Comparison of ENCODE assay signal across 6 cellular contexts in the genomic region with DNA sequence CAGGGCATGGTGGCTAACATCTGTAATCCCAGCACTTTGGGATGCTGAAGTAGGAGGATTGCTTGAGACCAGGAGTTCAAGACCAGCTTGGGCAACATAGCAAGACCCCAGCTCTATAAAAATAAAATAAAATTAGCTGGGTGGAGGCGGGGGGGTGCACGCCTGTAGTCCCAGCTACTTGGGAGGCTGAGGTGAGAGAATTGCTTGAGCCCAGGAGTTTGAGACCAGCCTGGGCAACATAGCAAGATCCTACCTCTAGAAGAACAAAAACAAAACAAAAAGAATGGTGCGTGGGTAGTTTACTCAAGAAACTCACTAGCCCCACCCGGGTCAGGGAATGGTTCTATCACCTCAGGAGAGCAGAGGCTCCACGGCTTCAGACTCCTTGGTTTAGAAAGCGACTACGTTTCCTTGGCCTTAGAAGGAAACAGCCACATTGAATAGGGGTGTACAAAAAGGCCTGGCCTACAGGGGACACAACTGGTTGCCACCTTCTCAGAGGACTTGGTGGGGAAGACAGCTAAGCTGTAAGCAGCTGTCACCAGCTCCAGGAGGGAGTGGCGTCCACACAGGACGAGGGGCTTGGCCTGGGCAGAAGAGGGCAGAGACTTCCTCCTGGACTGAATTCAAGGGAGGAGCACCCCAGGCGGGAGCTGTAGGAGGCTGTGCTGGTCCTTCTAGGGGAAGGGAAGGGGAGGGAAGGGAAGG. TPM values are rescaled to one million over a fixed set of nuclear protein-coding genes. Genes with fewer than 3 reads are reported as not detected.
DNase-seq lines count a peak whose midpoint lies in the region; ATAC-seq and TF ChIP-seq lines count a peak whose summit lies in the region.

No MANE protein-coding gene starts in this region.

- ATAC-seq in lower lobe of right lung: peak; percentile 49 to 63

- H3K4me1 ChIP-seq in lower lobe of right lung: peaks cover 54% of the 10 kb centered on the region

- peak overlapping the region; percentile 67 for H3K27ac Mint-ChIP-seq in activated CD4-positive, alpha-beta memory T cell treated with anti-CD3 and anti-CD28 coated beads, Interleukin-2, amount 10 ng/mL, durations not matched to agents 7 days and 5 days

- CTCF ChIA-PET in activated CD4-positive, alpha-beta memory T cell treated with anti-CD3 and anti-CD28 coated beads, Interleukin-2, amount 10 ng/mL, durations not matched to agents 7 days and 5 days (lab: Charles Lee): interaction anchor here (0.7 to 3.6 kb wide), 5 partner anchors 9 to 167 kb away, joined by 3 to 17 read pairs (median 3); no protein-coding TSS in a partner anchor
- CTCF ChIA-PET in GM10248 (lab: Yijun Ruan, JAX): interaction anchor here (0.6 to 5.9 kb wide), 7 partner anchors 10 to 102 kb away, joined by 3 to 50 read pairs (median 3); no protein-coding TSS in a partner anchor

- H3K4me3 Mint-ChIP-seq in activated CD4-positive, alpha-beta memory T cell treated with anti-CD3 and anti-CD28 coated beads, Interleukin-2, amount 10 ng/mL, durations not matched to agents 7 days and 5 days: peak overlapping the region; percentile 78

- POLR2A ChIA-PET in activated CD4-positive, alpha-beta memory T cell treated with anti-CD3 and anti-CD28 coated beads, Interleukin-2, amount 10 ng/mL, durations not matched to agents 7 days and 5 days (lab: Charles Lee): interaction anchor here (0.5 to 6.0 kb wide), 12 partner anchors 13 to 268 kb away, joined by 3 to 69 read pairs (median 5); a partner anchor contains a TSS
- POLR2A ChIA-PET in GM10248 (lab: Yijun Ruan, JAX): interaction anchor here (0.6 to 1.5 kb wide), 5 partner anchors 8 to 62 kb away, joined by 3 to 6 read pairs (median 5); no protein-coding TSS in a partner anchor

- TF ChIP-seq CTCF in lower lobe of right lung (IDR thresholded peaks at IDR 0.05) (no peak), GM10248 (IDR thresholded peaks at IDR 0.05; ENCODE audit: control extremely low read depth, extremely low read depth, low read depth, missing control alignments) (no peak)

- peaks cover 53% of the 10 kb centered on the region for H3K4me1 Mint-ChIP-seq in activated CD4-positive, alpha-beta memory T cell treated with anti-CD3 and anti-CD28 coated beads, Interleukin-2, amount 10 ng/mL, durations not matched to agents 7 days and 5 days

- H3K4me3 ChIP-seq in lower lobe of right lung: no peak overlapping the region

- DNase-seq in NCI-H82 (lab: John Stamatoyannopoulos, UW) (peak; percentile 84), NCI-H82 treated with DMSO at 0.1 percent for 48 hours (lab: John Stamatoyannopoulos, UW; ENCODE audit: unreplicated experiment) (no peak), lower lobe of right lung (peak; percentile 75), GM10248 (ENCODE audit: extremely low spot score) (no peak), cerebellar cortex (ENCODE audit: low spot score) (no peak)
- DNase-seq in activated CD4-positive, alpha-beta memory T cell treated with anti-CD3 and anti-CD28 coated beads, Interleukin-2, amount 10 ng/mL, durations not matched to agents 7 days and 5 days: no peak

- H3K36me3 Mint-ChIP-seq in activated CD4-positive, alpha-beta memory T cell treated with anti-CD3 and anti-CD28 coated beads, Interleukin-2, amount 10 ng/mL, durations not matched to agents 7 days and 5 days (ENCODE audit: low read depth): peaks cover 34% of the 10 kb centered on the region

- peak overlapping the region; percentile 56 for H3K27ac ChIP-seq in lower lobe of right lung

- no peaks in the 10 kb centered on the region for H3K27me3 Mint-ChIP-seq in activated CD4-positive, alpha-beta memory T cell treated with anti-CD3 and anti-CD28 coated beads, Interleukin-2, amount 10 ng/mL, durations not matched to agents 7 days and 5 days

- intact Hi-C loops in lower lobe of right lung (cut with DNase I): no loop called here

- H3K27me3 ChIP-seq in lower lobe of right lung (ENCODE audit: low read depth): no peaks in the 10 kb centered on the region

- no peaks in the 10 kb centered on the region for H3K9me3 Mint-ChIP-seq in activated CD4-positive, alpha-beta memory T cell treated with anti-CD3 and anti-CD28 coated beads, Interleukin-2, amount 10 ng/mL, durations not matched to agents 7 days and 5 days

- H3K36me3 ChIP-seq in lower lobe of right lung: peaks cover 5% of the 10 kb centered on the region

- no peaks in the 10 kb centered on the region for H3K9me3 ChIP-seq in lower lobe of right lung

RNA-seq across cellular contexts. Expression of a gene that starts 0.7 kb away (rescaled TPM):
- total RNA-seq in activated CD4-positive, alpha-beta memory T cell treated with anti-CD3 and anti-CD28 coated beads, Interleukin-2, amount 10 ng/mL, durations not matched to agents 7 days and 5 days: 100 to 1,000 TPM; 109 to 117 TPM
- total RNA-seq in lower lobe of right lung: 6.6 TPM

RNA-seq across cellular contexts. Expression of a gene that starts 1.0 kb away (rescaled TPM):
- 10 to 100 TPM in 1 of 2 experiments, 1 to 10 TPM in 1; 9.2 to 14.0 TPM for total RNA-seq in activated CD4-positive, alpha-beta memory T cell treated with anti-CD3 and anti-CD28 coated beads, Interleukin-2, amount 10 ng/mL, durations not matched to agents 7 days and 5 days
- total RNA-seq in lower lobe of right lung: 38.6 TPM

RNA-seq across cellular contexts. Expression of a gene that starts 17.8 kb away (rescaled TPM):
- total RNA-seq in activated CD4-positive, alpha-beta memory T cell treated with anti-CD3 and anti-CD28 coated beads, Interleukin-2, amount 10 ng/mL, durations not matched to agents 7 days and 5 days: 10 to 100 TPM; 63.6 to 64.0 TPM
- total RNA-seq in lower lobe of right lung: 217 TPM

RNA-seq across cellular contexts. Expression of a gene that starts 27.9 kb away (rescaled TPM):
- total RNA-seq in activated CD4-positive, alpha-beta memory T cell treated with anti-CD3 and anti-CD28 coated beads, Interleukin-2, amount 10 ng/mL, durations not matched to agents 7 days and 5 days: 10 to 100 TPM; 86.1 to 86.5 TPM
- total RNA-seq in lower lobe of right lung: 1.8 TPM

RNA-seq across cellular contexts. Expression of a gene that starts 40.0 kb away (rescaled TPM):
- not detected for total RNA-seq in activated CD4-positive, alpha-beta memory T cell treated with anti-CD3 and anti-CD28 coated beads, Interleukin-2, amount 10 ng/mL, durations not matched to agents 7 days and 5 days
- not detected for total RNA-seq in lower lobe of right lung

Comparison
In these comparisons a context has a peak if more than half of its experiments do, and no peak if none do; other contexts are left out.
1. DNase-seq: peak in NCI-H82 (single experiment) and lower lobe of right lung (single experiment); none in NCI-H82 treated with DMSO at 0.1 percent for 48 hours (single experiment), activated CD4-positive, alpha-beta memory T cell treated with anti-CD3 and anti-CD28 coated beads, Interleukin-2, amount 10 ng/mL, durations not matched to agents 7 days and 5 days (single experiment), GM10248 (single experiment) and cerebellar cortex (single experiment).
2. RNA of a gene that starts 0.7 kb away (total RNA-seq): 109 to 117 TPM in activated CD4-positive, alpha-beta memory T cell treated with anti-CD3 and anti-CD28 coated beads, Interleukin-2, amount 10 ng/mL, durations not matched to agents 7 days and 5 days; 6.6 TPM in lower lobe of right lung (single experiment); every median in the first group is over 10 times any median in the second.